7 cellular contexts compared by ENCODE assay signal in the genomic region with DNA sequence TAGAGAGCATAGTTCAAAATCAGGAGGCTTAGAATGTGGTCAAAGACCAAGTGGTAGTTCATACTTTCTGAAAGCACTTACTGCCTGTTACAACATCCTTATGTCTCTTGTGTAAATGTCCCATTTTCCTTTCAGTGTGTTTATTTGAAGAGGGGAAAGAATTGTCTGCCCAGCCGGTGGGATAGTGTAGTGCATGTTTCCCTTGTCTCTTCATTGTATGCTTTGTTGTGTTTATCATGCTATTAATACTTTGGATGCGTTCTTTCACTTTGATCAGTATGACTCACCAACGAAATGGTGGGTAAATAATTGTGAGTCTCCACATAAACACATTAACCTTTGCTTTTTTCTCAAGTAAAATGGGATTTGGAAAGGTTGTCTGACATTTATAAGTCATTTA. TPM values are rescaled to one million over a fixed set of nuclear protein-coding genes. Genes with fewer than 3 reads are reported as not detected.
DNase-seq lines count a peak whose midpoint lies in the region; ATAC-seq and TF ChIP-seq lines count a peak whose summit lies in the region.
"Not testable (repeated sequence)": the region's sequence is repeated elsewhere in the genome, so short reads cannot be mapped to it uniquely, and the experiment has no call there.

No MANE protein-coding gene starts in this region.

- not testable (repeated sequence) for ATAC-seq in WTC11
- ATAC-seq in left colon: peak; percentile 26

- H2BK120ac ChIP-seq in mesenchymal stem cell (ENCODE audit: low read depth, low read length): not testable (repeated sequence)

- H2BK5ac ChIP-seq in mesenchymal stem cell (ENCODE audit: low read depth, low read length, poor library complexity, severe bottlenecking): not testable (repeated sequence)

- not testable (repeated sequence) for H3K27me3 ChIP-seq in endodermal cell (ENCODE audit: control insufficient read depth, insufficient read depth, low read length, poor library complexity, severe bottlenecking); mesenchymal stem cell (ENCODE audit: control insufficient read depth in 1 of 2, insufficient read depth in 1 of 2, low read length in 2 of 2)

- H3K4me1 Mint-ChIP-seq in WTC11: not testable (repeated sequence)
- H3K4me1 Mint-ChIP-seq in endodermal cell: peaks cover 37% of the 10 kb centered on the region

- DNase-seq in DMS53 treated with DMSO at 0.1 percent for 48 hours (lab: John Stamatoyannopoulos, UW; ENCODE audit: unreplicated experiment): peak; percentile 76
- peak; percentile 2 for DNase-seq in LNCaP clone FGC (ENCODE audit: low read depth)
- peak; percentile 15 for DNase-seq in NCI-H748 (lab: John Stamatoyannopoulos, UW; ENCODE audit: unreplicated experiment)
- DNase-seq in WTC11 (ENCODE audit: low spot score); endodermal cell; left colon: not testable (repeated sequence)
- DNase-seq in mesenchymal stem cell: peak; percentile 84

- not testable (repeated sequence) for H3K18ac ChIP-seq in mesenchymal stem cell (ENCODE audit: low read depth in 1 of 2, low read length in 2 of 2)

- H3K14ac ChIP-seq in mesenchymal stem cell (ENCODE audit: low read length in 2 of 2): not testable (repeated sequence)

- H4K8ac ChIP-seq in mesenchymal stem cell (ENCODE audit: low read length): not testable (repeated sequence)

- not testable (repeated sequence) for H3K4me3 Mint-ChIP-seq in WTC11, endodermal cell

- H3K27ac ChIP-seq in endodermal cell (ENCODE audit: low read depth, low read length); mesenchymal stem cell (ENCODE audit: low read length, poor library complexity, severe bottlenecking): not testable (repeated sequence)

- intact Hi-C loops in left colon (cut with DNase I, micrococcal nuclease): not testable (repeated sequence)

- peaks cover 18% of the 10 kb centered on the region for H3K4me1 ChIP-seq in endodermal cell (ENCODE audit: control insufficient read depth, insufficient read depth, low read length)
- H3K4me1 ChIP-seq in mesenchymal stem cell (ENCODE audit: control insufficient read depth, insufficient read depth, low read depth, low read length): not testable (repeated sequence)

- TF ChIP-seq CTCF in LNCaP clone FGC (IDR thresholded peaks at IDR 0.05; ENCODE audit: control insufficient read depth, extremely low read depth, insufficient read depth); WTC11 (IDR thresholded peaks at IDR 0.05); endodermal cell (conservative IDR thresholded peaks at IDR 0.05): not testable (repeated sequence)

- H2BK15ac ChIP-seq in mesenchymal stem cell (ENCODE audit: low read depth, poor library complexity, severe bottlenecking): not testable (repeated sequence)

- WGBS in endodermal cell (ENCODE audit: insufficient coverage in 1 of 2, insufficient read length in 1 of 2), 2 experiments: 83% methylated on average over 3 of the region's 3 CpGs; no CpG with 5 or more reads in 1 of the 2 experiments
- WGBS in mesenchymal stem cell: no CpG with 5 or more reads among the region's 3 CpGs

- H3K36me3 Mint-ChIP-seq in WTC11: peaks cover 49% of the 10 kb centered on the region
- peaks cover 65% of the 10 kb centered on the region for H3K36me3 Mint-ChIP-seq in endodermal cell (ENCODE audit: low read depth)

- H2AK5ac ChIP-seq in mesenchymal stem cell (ENCODE audit: low read length, severe bottlenecking): not testable (repeated sequence)

- not testable (repeated sequence) for H2AFZ ChIP-seq in mesenchymal stem cell (ENCODE audit: low read depth, low read length)

- not testable (repeated sequence) for H3K4ac ChIP-seq in mesenchymal stem cell (ENCODE audit: low read depth in 1 of 2, low read length in 2 of 2)

- not testable (repeated sequence) for H3K4me3 ChIP-seq in LNCaP clone FGC (ENCODE audit: low read depth, low read length); endodermal cell (ENCODE audit: low read length); mesenchymal stem cell (ENCODE audit: insufficient read depth in 1 of 2, low read depth in 1 of 2, low read length in 2 of 2)

- not testable (repeated sequence) for H3K27ac Mint-ChIP-seq in WTC11
- H3K27ac Mint-ChIP-seq in endodermal cell: peak overlapping the region; percentile 64

- H3K23ac ChIP-seq in mesenchymal stem cell (ENCODE audit: low read length in 2 of 2): not testable (repeated sequence)

- peaks cover 13% of the 10 kb centered on the region for H3K79me1 ChIP-seq in mesenchymal stem cell (replicated peaks; ENCODE audit: low read length, poor library complexity, severe bottlenecking)

- CTCF ChIA-PET in WTC11 (lab: Charles Lee): not testable (repeated sequence)

- POLR2A ChIA-PET in WTC11 (lab: Charles Lee): not testable (repeated sequence)

- H3K27me3 Mint-ChIP-seq in WTC11 (ENCODE audit: low read depth); endodermal cell (ENCODE audit: insufficient read depth): not testable (repeated sequence)

- not testable (repeated sequence) for H3K4me2 ChIP-seq in mesenchymal stem cell (ENCODE audit: low read length, poor library complexity, severe bottlenecking)

- not testable (repeated sequence) for H3K9me3 ChIP-seq in endodermal cell (ENCODE audit: control insufficient read depth, low read length); mesenchymal stem cell (ENCODE audit: control insufficient read depth, low read length)

- H3K36me3 ChIP-seq in endodermal cell (ENCODE audit: control insufficient read depth, insufficient read depth, low read length) (peaks cover 77% of the 10 kb centered on the region), mesenchymal stem cell (ENCODE audit: control insufficient read depth in 1 of 2, insufficient read depth in 2 of 2, low read depth in 1 of 2, low read length in 2 of 2) (peaks cover 6 to 97% of the 10 kb centered on the region in 2 experiments)

- not testable (repeated sequence) for H2BK12ac ChIP-seq in mesenchymal stem cell (ENCODE audit: low read length in 2 of 2)

- H4K91ac ChIP-seq in mesenchymal stem cell (ENCODE audit: low read length): not testable (repeated sequence)

- H3K9ac ChIP-seq in endodermal cell (ENCODE audit: extremely low read depth, low read length, poor library complexity, severe bottlenecking); mesenchymal stem cell (ENCODE audit: low read length): not testable (repeated sequence)

- H3K9me3 Mint-ChIP-seq in WTC11, endodermal cell: not testable (repeated sequence)

TF ChIP-seq in WTC11, 78 proteins besides CTCF, POLR2A, EP300 and RAD21:
- peak; percentile 78 for TF ChIP-seq GABPB1 (CRISPR knock-in tag; IDR thresholded peaks at IDR 0.05)

RNA-seq across cellular contexts. Expression of a gene that starts 42.3 kb away (rescaled TPM):
- 17.1 to 18.1 TPM (median 17.6 TPM) in 3 replicates for total RNA-seq in WTC11 (2021)
- total RNA-seq in endodermal cell: 10 to 100 TPM; 22.7 to 26.7 TPM
- polyA plus RNA-seq in endodermal cell (2013, experiment 1 of 2): 18.2 TPM
- polyA plus RNA-seq in endodermal cell (2013, experiment 2 of 2): 18.5 TPM
- 10 to 100 TPM; 25.3 to 27.1 TPM for total RNA-seq in left colon
- polyA plus RNA-seq in mesenchymal stem cell (2013, experiment 1 of 2): 15.6 TPM
- polyA plus RNA-seq in mesenchymal stem cell (2013, experiment 2 of 2): 16.4 TPM
